1 cellular context compared by ENCODE assay signal in the genomic region with DNA sequence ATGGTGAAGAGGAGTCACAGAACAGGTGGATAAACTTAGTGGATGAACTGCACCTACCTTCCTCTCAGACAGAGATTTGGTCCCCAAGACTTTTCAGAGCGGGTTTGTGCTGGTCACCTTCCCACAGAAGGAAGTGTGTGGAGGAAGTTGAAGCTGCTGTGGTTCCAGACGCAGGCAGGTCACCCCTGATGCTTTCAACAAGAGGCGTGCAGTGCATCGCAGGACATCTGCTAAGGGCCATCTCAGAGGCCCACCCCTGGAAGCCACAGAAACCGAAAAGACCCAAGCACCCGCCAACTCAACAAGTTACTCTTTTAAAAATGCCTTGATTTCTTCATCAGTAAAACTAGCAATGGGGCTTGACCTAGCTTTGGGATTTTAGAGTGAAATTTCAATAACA.
TF ChIP-seq lines count a peak whose summit lies in the region.

No MANE protein-coding gene starts in this region.

TF ChIP-seq in HepG2, 621 proteins besides CTCF, POLR2A, EP300 and RAD21:
- TF ChIP-seq ZKSCAN8 (CRISPR knock-in tag; IDR thresholded peaks at IDR 0.05; ENCODE audit: borderline replicate concordance): no peak
- TF ChIP-seq SMAD9 (CRISPR knock-in tag; IDR thresholded peaks at IDR 0.05): no peak
- no peak for TF ChIP-seq XRCC5 (optimal IDR thresholded peaks at IDR 0.05; ENCODE audit: low read length)
- TF ChIP-seq, protein P1, sequence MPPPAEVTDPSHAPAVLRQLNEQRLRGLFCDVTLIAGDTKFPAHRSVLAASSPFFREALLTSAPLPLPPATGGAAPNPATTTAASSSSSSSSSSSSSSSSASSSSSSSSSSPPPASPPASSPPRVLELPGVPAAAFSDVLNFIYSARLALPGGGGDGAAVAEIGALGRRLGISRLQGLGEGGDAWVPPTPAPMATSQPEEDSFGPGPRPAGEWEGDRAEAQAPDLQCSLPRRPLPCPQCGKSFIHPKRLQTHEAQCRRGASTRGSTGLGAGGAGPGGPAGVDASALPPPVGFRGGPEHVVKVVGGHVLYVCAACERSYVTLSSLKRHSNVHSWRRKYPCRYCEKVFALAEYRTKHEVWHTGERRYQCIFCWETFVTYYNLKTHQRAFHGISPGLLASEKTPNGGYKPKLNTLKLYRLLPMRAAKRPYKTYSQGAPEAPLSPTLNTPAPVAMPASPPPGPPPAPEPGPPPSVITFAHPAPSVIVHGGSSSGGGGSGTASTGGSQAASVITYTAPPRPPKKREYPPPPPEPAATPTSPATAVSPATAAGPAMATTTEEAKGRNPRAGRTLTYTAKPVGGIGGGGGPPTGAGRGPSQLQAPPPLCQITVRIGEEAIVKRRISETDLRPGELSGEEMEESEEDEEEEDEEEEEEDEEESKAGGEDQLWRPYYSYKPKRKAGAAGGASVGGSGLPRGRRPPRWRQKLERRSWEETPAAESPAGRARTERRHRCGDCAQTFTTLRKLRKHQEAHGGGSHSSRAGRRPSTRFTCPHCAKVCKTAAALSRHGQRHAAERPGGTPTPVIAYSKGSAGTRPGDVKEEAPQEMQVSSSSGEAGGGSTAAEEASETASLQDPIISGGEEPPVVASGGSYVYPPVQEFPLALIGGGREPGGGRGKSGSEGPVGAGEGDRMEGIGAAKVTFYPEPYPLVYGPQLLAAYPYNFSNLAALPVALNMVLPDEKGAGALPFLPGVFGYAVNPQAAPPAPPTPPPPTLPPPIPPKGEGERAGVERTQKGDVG (CRISPR knock-in tag; IDR thresholded peaks at IDR 0.05; ENCODE audit: borderline replicate concordance): no peak
- TF ChIP-seq, protein P2, sequence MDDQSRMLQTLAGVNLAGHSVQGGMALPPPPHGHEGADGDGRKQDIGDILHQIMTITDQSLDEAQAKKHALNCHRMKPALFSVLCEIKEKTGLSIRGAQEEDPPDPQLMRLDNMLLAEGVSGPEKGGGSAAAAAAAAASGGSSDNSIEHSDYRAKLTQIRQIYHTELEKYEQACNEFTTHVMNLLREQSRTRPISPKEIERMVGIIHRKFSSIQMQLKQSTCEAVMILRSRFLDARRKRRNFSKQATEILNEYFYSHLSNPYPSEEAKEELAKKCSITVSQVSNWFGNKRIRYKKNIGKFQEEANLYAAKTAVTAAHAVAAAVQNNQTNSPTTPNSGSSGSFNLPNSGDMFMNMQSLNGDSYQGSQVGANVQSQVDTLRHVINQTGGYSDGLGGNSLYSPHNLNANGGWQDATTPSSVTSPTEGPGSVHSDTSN (CRISPR knock-in tag; IDR thresholded peaks at IDR 0.05; ENCODE audit: borderline replicate concordance): no peak
- no peak for TF ChIP-seq RORA (CRISPR knock-in tag; IDR thresholded peaks at IDR 0.05)
- TF ChIP-seq ZNF225 (CRISPR knock-in tag; IDR thresholded peaks at IDR 0.05): no peak
- no peak for TF ChIP-seq ZFX (CRISPR knock-in tag; IDR thresholded peaks at IDR 0.05; ENCODE audit: low read depth)
- TF ChIP-seq TBX3 (IDR thresholded peaks at IDR 0.05; ENCODE audit: borderline replicate concordance): no peak
